In the genomic region with DNA sequence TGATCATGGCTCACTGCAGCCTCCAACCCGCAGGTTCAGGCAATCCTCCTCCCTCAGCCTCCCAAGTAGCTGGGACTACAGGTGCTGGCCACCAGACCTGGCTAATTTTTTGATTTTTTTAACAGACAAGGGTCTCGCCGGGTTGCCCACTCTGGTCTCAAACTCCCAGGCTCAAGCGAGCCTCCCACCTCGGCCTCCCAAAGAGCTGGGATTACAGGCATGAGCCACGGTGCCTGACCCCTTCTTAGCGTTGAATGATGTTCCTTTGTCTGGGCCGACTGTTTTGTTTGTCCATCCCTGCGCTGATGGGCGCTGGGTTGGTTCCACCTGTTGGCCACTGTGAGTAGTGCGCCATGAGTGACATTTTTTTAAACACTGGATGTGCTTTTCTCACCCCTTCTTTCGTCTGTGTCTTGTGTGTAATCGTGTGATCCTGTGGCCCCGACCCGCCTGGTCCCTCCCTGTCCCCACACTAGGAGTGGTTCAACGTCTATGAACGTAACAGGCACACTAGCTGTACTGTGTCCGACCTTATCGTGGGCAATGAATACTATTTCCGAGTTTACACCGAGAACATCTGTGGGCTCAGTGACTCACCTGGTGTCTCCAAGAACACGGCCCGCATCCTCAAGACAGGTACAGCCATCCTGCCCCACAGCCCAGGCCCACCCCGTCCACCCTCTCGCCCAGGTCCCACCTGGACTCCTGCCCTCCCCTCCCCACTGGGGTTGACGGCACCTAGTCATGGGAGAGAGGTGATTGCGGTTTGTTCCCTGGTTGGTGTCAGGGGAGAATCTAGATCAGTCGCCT, we compare ENCODE assay signal across 8 cellular contexts. TPM values are rescaled to one million over a fixed set of nuclear protein-coding genes. Genes with fewer than 3 reads are reported as not detected.
A peak's percentile ranks its signal among the peaks of the same experiment; 100 is the strongest.
DNase-seq lines count a peak whose midpoint lies in the region; ATAC-seq and TF ChIP-seq lines count a peak whose summit lies in the region.

No MANE protein-coding gene starts in this region.

- no peaks in the 10 kb centered on the region for H3K4me1 ChIP-seq in gastroesophageal sphincter

- H3K27me3 Mint-ChIP-seq in progenitor cell of endocrine pancreas, result peaks cover 4% of the 10 kb centered on the region

- H3K27me3 ChIP-seq in gastroesophageal sphincter, result peaks cover 93% of the 10 kb centered on the region

- H3K36me3 Mint-ChIP-seq in progenitor cell of endocrine pancreas (ENCODE audit: insufficient read depth), result no peaks in the 10 kb centered on the region

- H3K9me3 Mint-ChIP-seq in progenitor cell of endocrine pancreas (ENCODE audit: low read depth), result no peaks in the 10 kb centered on the region

- H3K36me3 ChIP-seq in gastroesophageal sphincter, result no peaks in the 10 kb centered on the region

- H3K9me3 ChIP-seq in gastroesophageal sphincter, result no peaks in the 10 kb centered on the region

- 3 to 17% methylated on average over 13 to 20 of the region's 28 CpGs for WGBS in gastroesophageal sphincter (ENCODE audit: low coverage in 1 of 2), 2 donors

- TF ChIP-seq EP300 in gastroesophageal sphincter (IDR thresholded peaks at IDR 0.05), result no peak

- H3K27ac Mint-ChIP-seq in progenitor cell of endocrine pancreas, result no peak overlapping the region

- DNase-seq in NCI-H1436 (lab: John Stamatoyannopoulos, UW) (peak; percentile 75), NCI-H1436 treated with DMSO at 0.1 percent for 48 hours (lab: John Stamatoyannopoulos, UW) (no peak), KBM-7 (peak; percentile 79), RKO (ENCODE audit: low spot score) (peak; percentile 72), progenitor cell of endocrine pancreas (ENCODE audit: low spot score, unreplicated experiment) (peak; percentile 39)
- DNase-seq in activated effector memory CD4-positive, alpha-beta T cell treated with anti-CD3 and anti-CD28 coated beads, Interleukin-2, amount 50 U/mL, for 16 hours, result peak; percentile 82

- in situ Hi-C loops in KBM-7 (cut with MboI; ENCODE audit: low pct_unique_long_range_greater_than_20kb, low sequenced_read_pairs), result no loop called here

- TF ChIP-seq CTCF in gastroesophageal sphincter (IDR thresholded peaks at IDR 0.05) (peak in 3 of 4 experiments; percentile 61 to 84 (median 79)), progenitor cell of endocrine pancreas (IDR thresholded peaks at IDR 0.05; ENCODE audit: unreplicated experiment) (peak; percentile 80)

- ATAC-seq in gastroesophageal sphincter, result no peak
- no peak for ATAC-seq in GM21529 (IDR thresholded peaks at IDR 0.05; ENCODE audit: unreplicated experiment)

- peaks cover 4% of the 10 kb centered on the region for H3K4me1 Mint-ChIP-seq in progenitor cell of endocrine pancreas (ENCODE audit: low read depth)

- no peak for TF ChIP-seq POLR2A in gastroesophageal sphincter (IDR thresholded peaks at IDR 0.05)

- no peak overlapping the region for H3K4me3 ChIP-seq in gastroesophageal sphincter

- H3K27ac ChIP-seq in gastroesophageal sphincter, result no peak overlapping the region

- H3K4me3 Mint-ChIP-seq in progenitor cell of endocrine pancreas (ENCODE audit: low read depth), result no peak overlapping the region

RNA-seq across cellular contexts. Expression of a gene that starts 15.0 kb away (rescaled TPM):
- total RNA-seq in gastroesophageal sphincter (10 to 100 TPM; 55.5 to 75.9 (median 71.5) TPM), progenitor cell of endocrine pancreas (177 and 181 TPM in 2 replicates)

RNA-seq across cellular contexts. Expression of a gene that starts 15.4 kb away (rescaled TPM):
- total RNA-seq in gastroesophageal sphincter (1 to 10 TPM in 1 of 4 donors, under 1 TPM in 1, not detected in 2; 0.78 to 1.7 TPM), progenitor cell of endocrine pancreas (11.6 and 12.0 TPM in 2 replicates)

RNA-seq across cellular contexts. Expression of a gene that starts 28.6 kb away (rescaled TPM):
- total RNA-seq in gastroesophageal sphincter (not detected), progenitor cell of endocrine pancreas (1.6 and 2.1 TPM in 2 replicates)

RNA-seq across cellular contexts. Expression of a gene that starts 42.5 kb away (rescaled TPM):
- total RNA-seq in gastroesophageal sphincter (not detected), progenitor cell of endocrine pancreas (1.7 and 2.5 TPM in 2 replicates)

RNA-seq across cellular contexts. Expression of a gene that starts 49.7 kb away (rescaled TPM):
- total RNA-seq in gastroesophageal sphincter (10 to 100 TPM; 16.1 to 39.8 (median 26.1) TPM), progenitor cell of endocrine pancreas (12.1 and 13.1 TPM in 2 replicates)
